Comparison of ENCODE assay signal across 35 cellular contexts in genomic region chr12:41645624-41646023, GRCh38.
"Had no signal": no experiment of that assay in that cellular context is flagged by ENCODE, and none has a peak within 500 bp of the region (broad histone marks: within the 10 kb centered on the region; RNA-seq: fewer than 3 reads in every experiment).

No MANE protein-coding gene starts in this region.

- H3K4me1 Mint-ChIP-seq: activated CD4-positive, alpha-beta T cell treated with anti-CD3 and anti-CD28 coated beads, Interleukin-2, amount 10 ng/mL, durations not matched to agents 24 days and 14 days; activated naive CD8-positive, alpha-beta T cell treated with anti-CD3 and anti-CD28 coated beads for 36 hours; activated T-helper 17 cell treated with anti-CD3 and anti-CD28 coated beads, Interleukin-2, amount 50 U/mL, for 72 hours had no signal

- H3K4me3 Mint-ChIP-seq: activated CD4-positive, alpha-beta memory T cell treated with anti-CD3 and anti-CD28 coated beads for 36 hours; activated CD4-positive, alpha-beta T cell treated with anti-CD3 and anti-CD28 coated beads, Interleukin-2, amount 10 ng/mL, durations not matched to agents 24 days and 14 days; activated CD8-positive, alpha-beta T cell treated with anti-CD3 and anti-CD28 coated beads for 36 hours; activated naive CD4-positive, alpha-beta T cell treated with anti-CD3 and anti-CD28 coated beads for 36 hours; activated naive CD8-positive, alpha-beta T cell treated with anti-CD3 and anti-CD28 coated beads for 36 hours; activated T-cell treated with anti-CD3 and anti-CD28 coated beads, Interleukin-2, amount 50 U/mL, for 4 hours; activated T-cell treated with anti-CD3 and anti-CD28 coated beads, Interleukin-2, amount 50 U/mL, for 72 hours; activated T-helper 1 cell treated with anti-CD3 and anti-CD28 coated beads, Interleukin-12 subunit alpha, Interleukin-12 subunit beta, Interleukin-2, Interleukin-4 antibody, amounts not matched to agents 30 ng/mL and 10 ng/mL and 1 ng/mL, durations not matched to agents 14 hours and 24 hours and 36 hours; activated T-helper 17 cell treated with anti-CD3 and anti-CD28 coated beads, Interleukin-2, amount 50 U/mL, for 72 hours; T-helper 1 cell treated with Interleukin-12 subunit alpha and Interleukin-12 subunit beta and Interleukin-4 antibody, amounts not matched to agents 30 μg/mL and 1 μg/mL, for 36 hours; T-helper 2 cell treated with Interferon-gamma antibody and Interleukin-4, amounts not matched to agents 5 μg/mL and 100 μg/mL, for 36 hours had no signal

- H3K4me1 ChIP-seq: adrenal gland, body of pancreas, breast epithelium had no signal

- H3K9me3 Mint-ChIP-seq: activated CD4-positive, alpha-beta memory T cell treated with anti-CD3 and anti-CD28 coated beads for 36 hours; activated CD4-positive, alpha-beta T cell treated with anti-CD3 and anti-CD28 coated beads, Interleukin-2, amount 10 ng/mL, durations not matched to agents 24 days and 14 days; activated CD8-positive, alpha-beta T cell treated with anti-CD3 and anti-CD28 coated beads for 36 hours; activated naive CD4-positive, alpha-beta T cell treated with anti-CD3 and anti-CD28 coated beads, Interleukin-2, amount 50 U/mL, for 72 hours; activated naive CD8-positive, alpha-beta T cell treated with anti-CD3 and anti-CD28 coated beads for 36 hours; activated T-cell treated with anti-CD3 and anti-CD28 coated beads, Interleukin-2, amount 50 U/mL, for 4 hours; activated T-cell treated with anti-CD3 and anti-CD28 coated beads, Interleukin-2, amount 50 U/mL, for 72 hours; activated T-helper 1 cell treated with anti-CD3 and anti-CD28 coated beads, Interleukin-12 subunit alpha, Interleukin-12 subunit beta, Interleukin-2, Interleukin-4 antibody, amounts not matched to agents 30 ng/mL and 10 ng/mL and 1 ng/mL, durations not matched to agents 14 hours and 24 hours and 36 hours; activated T-helper 17 cell treated with anti-CD3 and anti-CD28 coated beads, Interleukin-2, amount 50 U/mL, for 72 hours; T-helper 2 cell treated with Interferon-gamma antibody and Interleukin-4, amounts not matched to agents 5 μg/mL and 100 μg/mL, for 36 hours had no signal

- DNase-seq: activated CD4-positive, alpha-beta memory T cell treated with anti-CD3 and anti-CD28 coated beads for 36 hours; activated CD4-positive, alpha-beta T cell treated with anti-CD3 and anti-CD28 coated beads for 4 hours; activated CD4-positive, alpha-beta T cell treated with anti-CD3 and anti-CD28 coated beads, Interleukin-2, amount 10 ng/mL, durations not matched to agents 24 days and 14 days; activated CD4-positive, alpha-beta T cell treated with anti-CD3 and anti-CD28 coated beads, Interleukin-2, amount 50 U/mL, for 1 hour; activated CD4-positive, alpha-beta T cell treated with anti-CD3 and anti-CD28 coated beads, Interleukin-2, amount 50 U/mL, for 4 hours; activated CD4-positive, CD25-positive, alpha-beta regulatory T cell; activated CD8-positive, alpha-beta memory T cell treated with anti-CD3 and anti-CD28 coated beads, Interleukin-2, amount 50 U/mL, for 4 hours; activated CD8-positive, alpha-beta T cell treated with anti-CD3 and anti-CD28 coated beads for 36 hours; activated effector memory CD4-positive, alpha-beta T cell treated with anti-CD3 and anti-CD28 coated beads, Interleukin-2, amount 50 U/mL, for 16 hours; activated gamma-delta T cell treated with Interleukin-2 at 50 U/mL for 16 hours; activated naive CD4-positive, alpha-beta T cell; activated naive CD4-positive, alpha-beta T cell treated with anti-CD3 and anti-CD28 coated beads for 36 hours; activated naive CD4-positive, alpha-beta T cell treated with anti-CD3 and anti-CD28 coated beads, Interleukin-2, amount 50 U/mL, for 16 hours; activated naive CD8-positive, alpha-beta T cell treated with anti-CD3 and anti-CD28 coated beads for 36 hours; activated T-cell treated with anti-CD3 and anti-CD28 coated beads for 4 hours; activated T-cell treated with anti-CD3 and anti-CD28 coated beads, Interleukin-2, amount 50 U/mL, for 1 hour; activated T-cell treated with anti-CD3 and anti-CD28 coated beads, Interleukin-2, amount 50 U/mL, for 4 hours; activated T-cell treated with anti-CD3 and anti-CD28 coated beads, Interleukin-2, amount 50 U/mL, for 72 hours; adrenal gland; amniotic stem cell; aorta; body of pancreas; brain microvascular endothelial cell; central memory CD4-positive, alpha-beta T cell; T-helper 1 cell; T-helper 2 cell; T-helper 9 cell had no signal

- ATAC-seq: activated CD4-positive, CD25-positive, alpha-beta regulatory T cell treated with anti-CD3 and anti-CD28 coated beads, Interleukin-2, amount 50 U/mL, for 24 hours; activated CD8-positive, alpha-beta T cell treated with anti-CD3 and anti-CD28 coated beads for 36 hours; activated naive CD4-positive, alpha-beta T cell treated with anti-CD3 and anti-CD28 coated beads, Interleukin-2, amount 50 U/mL, for 72 hours; activated T-cell treated with anti-CD3 and anti-CD28 coated beads, Interleukin-2, amount 50 U/mL, for 4 hours; activated T-cell treated with anti-CD3 and anti-CD28 coated beads, Interleukin-2, amount 50 U/mL, for 72 hours; activated T-helper 17 cell treated with anti-CD3 and anti-CD28 coated beads, Interleukin-2, amount 50 U/mL, for 72 hours; body of pancreas had no signal

- H3K9me3 ChIP-seq: adrenal gland, body of pancreas, breast epithelium had no signal

- H3K27me3 Mint-ChIP-seq: activated CD4-positive, alpha-beta memory T cell treated with anti-CD3 and anti-CD28 coated beads for 36 hours; activated CD4-positive, alpha-beta T cell treated with anti-CD3 and anti-CD28 coated beads, Interleukin-2, amount 10 ng/mL, durations not matched to agents 24 days and 14 days; activated CD8-positive, alpha-beta T cell treated with anti-CD3 and anti-CD28 coated beads for 36 hours; activated naive CD8-positive, alpha-beta T cell treated with anti-CD3 and anti-CD28 coated beads for 36 hours had no signal

- H3K27ac Mint-ChIP-seq: activated CD4-positive, alpha-beta memory T cell treated with anti-CD3 and anti-CD28 coated beads for 36 hours; activated CD4-positive, alpha-beta T cell treated with anti-CD3 and anti-CD28 coated beads, Interleukin-2, amount 10 ng/mL, durations not matched to agents 24 days and 14 days; activated CD8-positive, alpha-beta T cell treated with anti-CD3 and anti-CD28 coated beads for 36 hours; activated naive CD4-positive, alpha-beta T cell treated with anti-CD3 and anti-CD28 coated beads for 36 hours; activated naive CD4-positive, alpha-beta T cell treated with anti-CD3 and anti-CD28 coated beads, Interleukin-2, amount 50 U/mL, for 72 hours; activated naive CD8-positive, alpha-beta T cell treated with anti-CD3 and anti-CD28 coated beads for 36 hours; activated T-cell treated with anti-CD3 and anti-CD28 coated beads, Interleukin-2, amount 50 U/mL, for 72 hours; activated T-helper 1 cell treated with anti-CD3 and anti-CD28 coated beads, Interleukin-12 subunit alpha, Interleukin-12 subunit beta, Interleukin-2, Interleukin-4 antibody, amounts not matched to agents 30 ng/mL and 10 ng/mL and 1 ng/mL, durations not matched to agents 14 hours and 24 hours and 36 hours; activated T-helper 17 cell treated with anti-CD3 and anti-CD28 coated beads, Interleukin-2, amount 50 U/mL, for 72 hours; T-helper 1 cell treated with Interleukin-12 subunit alpha and Interleukin-12 subunit beta and Interleukin-4 antibody, amounts not matched to agents 30 μg/mL and 1 μg/mL, for 36 hours; T-helper 2 cell treated with Interferon-gamma antibody and Interleukin-4, amounts not matched to agents 5 μg/mL and 100 μg/mL, for 36 hours had no signal

- H3K4me3 ChIP-seq: adrenal gland, body of pancreas, breast epithelium had no signal

- H3K27me3 ChIP-seq: adrenal gland, body of pancreas, brain microvascular endothelial cell, breast epithelium had no signal

- H3K36me3 ChIP-seq: adrenal gland, brain microvascular endothelial cell, breast epithelium had no signal

- H3K36me3 Mint-ChIP-seq: activated CD4-positive, alpha-beta memory T cell treated with anti-CD3 and anti-CD28 coated beads for 36 hours; activated naive CD4-positive, alpha-beta T cell treated with anti-CD3 and anti-CD28 coated beads, Interleukin-2, amount 50 U/mL, for 72 hours; activated naive CD8-positive, alpha-beta T cell treated with anti-CD3 and anti-CD28 coated beads for 36 hours had no signal

- H3K27ac ChIP-seq: adrenal gland, body of pancreas, brain microvascular endothelial cell, breast epithelium, VCaP had no signal
